ENCODE assay signal across 16 cellular contexts in the genomic region with DNA sequence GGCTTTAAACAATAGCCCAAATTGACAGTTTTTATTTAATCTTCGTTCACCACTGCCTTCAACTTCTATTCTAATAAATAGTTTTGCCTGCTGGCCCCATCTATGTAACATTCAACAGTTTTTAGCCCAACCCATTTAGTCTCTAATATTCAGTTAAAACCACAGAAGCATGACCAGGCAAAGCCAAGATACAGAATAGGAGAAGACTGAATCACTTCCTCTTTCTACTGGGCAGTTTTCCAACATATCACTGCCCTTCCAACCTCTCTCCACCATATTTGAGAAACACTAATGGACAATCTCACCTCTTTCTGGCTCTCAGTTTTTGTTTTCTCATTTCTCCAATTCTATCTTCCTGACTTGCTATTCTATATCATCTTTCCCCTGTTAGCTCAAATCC.
DNase-seq lines count a peak whose midpoint lies in the region; ATAC-seq, FAIRE-seq and TF ChIP-seq lines count a peak whose summit lies in the region.
"Had no signal": no experiment of that assay in that cellular context is flagged by ENCODE, and none has a peak within 500 bp of the region (broad histone marks: within the 10 kb centered on the region; RNA-seq: fewer than 3 reads in every experiment).

No MANE protein-coding gene starts in this region.

- H3K27me3 Mint-ChIP-seq in CD8-positive, alpha-beta memory T cell: no peaks in the 10 kb centered on the region
- H3K27me3 Mint-ChIP-seq: activated CD4-positive, alpha-beta memory T cell treated with anti-CD3 and anti-CD28 coated beads for 36 hours had no signal

- ATAC-seq in GM21360 (IDR thresholded peaks at IDR 0.05; ENCODE audit: unreplicated experiment): no peak
- ATAC-seq: gastroesophageal sphincter; stimulated activated effector memory CD8-positive, alpha-beta T cell treated with anti-CD3 and anti-CD28 coated beads, Interleukin-12 subunit alpha, Interleukin-12 subunit beta, amount 100 ng/mL, for 72 hours had no signal

- CTCF ChIA-PET in CD8-positive, alpha-beta memory T cell (lab: Charles Lee): no interaction called here

- no peaks in the 10 kb centered on the region for H3K27me3 ChIP-seq in bronchial epithelial cell (ENCODE audit: control insufficient read depth, insufficient read depth, low read length)
- H3K27me3 ChIP-seq in CD8-positive, alpha-beta memory T cell (ENCODE audit: insufficient read depth, low read length, poor library complexity, severe bottlenecking): no peaks in the 10 kb centered on the region
- H3K27me3 ChIP-seq: gastroesophageal sphincter, spleen had no signal

- H3K9me3 Mint-ChIP-seq in CD8-positive, alpha-beta memory T cell: peaks cover 5 to 11% (median 11%) of the 10 kb centered on the region in 5 donors

- H3K4me1 ChIP-seq in CD8-positive, alpha-beta memory T cell (ENCODE audit: insufficient read depth, low read length): no peaks in the 10 kb centered on the region
- H3K4me1 ChIP-seq: gastroesophageal sphincter, spleen had no signal

- FAIRE-seq in GM12891 (lab: Jason Lieb, UNC): no peak
- FAIRE-seq in bronchial epithelial cell (lab: Jason Lieb, UNC): no peak

- TF ChIP-seq POLR2A in GM12891 (IDR thresholded peaks at IDR 0.05; ENCODE audit: low read depth, low read length): no peak

- no peak for TF ChIP-seq CTCF in bronchial epithelial cell (IDR thresholded peaks at IDR 0.05; ENCODE audit: insufficient read depth, low read length, severe bottlenecking)

- no peaks in the 10 kb centered on the region for H3K4me1 Mint-ChIP-seq in CD8-positive, alpha-beta memory T cell
- H3K4me1 Mint-ChIP-seq: stimulated activated effector memory CD8-positive, alpha-beta T cell treated with anti-CD3 and anti-CD28 coated beads, Interleukin-12 subunit alpha, Interleukin-12 subunit beta, amount 100 ng/mL, for 72 hours had no signal

- POLR2A ChIA-PET in CD8-positive, alpha-beta memory T cell (lab: Charles Lee): no interaction called here

- no peak for DNase-seq in GM12891 (ENCODE audit: insufficient read length, low spot score)
- DNase-seq in NOMO-1 treated with DMSO at 0.1 percent for 48 hours (lab: John Stamatoyannopoulos, UW; ENCODE audit: unreplicated experiment): peak; percentile 95
- DNase-seq in bronchial epithelial cell (ENCODE audit: low read depth): peak; percentile 93
- DNase-seq in pulmonary artery endothelial cell (ENCODE audit: low read depth, low spot score): peak; percentile 49
- DNase-seq in T-helper 1 cell: no peak
- no peak for DNase-seq in cerebellum (ENCODE audit: low spot score)
- no peak for DNase-seq in CD8-positive, alpha-beta memory T cell
- DNase-seq: activated CD4-positive, alpha-beta memory T cell treated with anti-CD3 and anti-CD28 coated beads for 36 hours; amygdala; DND-41; GOT3; mesendoderm; spleen had no signal

- H3K4me3 Mint-ChIP-seq in CD8-positive, alpha-beta memory T cell: no peak overlapping the region
- H3K4me3 Mint-ChIP-seq: activated CD4-positive, alpha-beta memory T cell treated with anti-CD3 and anti-CD28 coated beads for 36 hours; stimulated activated effector memory CD8-positive, alpha-beta T cell treated with anti-CD3 and anti-CD28 coated beads, Interleukin-12 subunit alpha, Interleukin-12 subunit beta, amount 100 ng/mL, for 72 hours had no signal

- H3K4me3 ChIP-seq in bronchial epithelial cell (ENCODE audit: low read depth, low read length): no peak overlapping the region
- no peak overlapping the region for H3K4me3 ChIP-seq in CD8-positive, alpha-beta memory T cell (ENCODE audit: low read length)
- H3K4me3 ChIP-seq: gastroesophageal sphincter, spleen had no signal

- no peak overlapping the region for H3K27ac ChIP-seq in CD8-positive, alpha-beta memory T cell (ENCODE audit: low read depth, low read length)
- H3K27ac ChIP-seq: gastroesophageal sphincter, spleen had no signal

- no peaks in the 10 kb centered on the region for H3K36me3 Mint-ChIP-seq in CD8-positive, alpha-beta memory T cell
- H3K36me3 Mint-ChIP-seq: activated CD4-positive, alpha-beta memory T cell treated with anti-CD3 and anti-CD28 coated beads for 36 hours; stimulated activated effector memory CD8-positive, alpha-beta T cell treated with anti-CD3 and anti-CD28 coated beads, Interleukin-12 subunit alpha, Interleukin-12 subunit beta, amount 100 ng/mL, for 72 hours had no signal

- H3K36me3 ChIP-seq in bronchial epithelial cell (ENCODE audit: control insufficient read depth, insufficient read depth, low read length): no peaks in the 10 kb centered on the region
- no peaks in the 10 kb centered on the region for H3K36me3 ChIP-seq in CD8-positive, alpha-beta memory T cell (ENCODE audit: insufficient read depth, low read length)
- H3K36me3 ChIP-seq: gastroesophageal sphincter, spleen had no signal

- no peaks in the 10 kb centered on the region for H3K9me3 ChIP-seq in CD8-positive, alpha-beta memory T cell (ENCODE audit: low read length)
- H3K9me3 ChIP-seq: gastroesophageal sphincter had no signal

- H3K27ac Mint-ChIP-seq in CD8-positive, alpha-beta memory T cell: no peak overlapping the region
- H3K27ac Mint-ChIP-seq: activated CD4-positive, alpha-beta memory T cell treated with anti-CD3 and anti-CD28 coated beads for 36 hours; stimulated activated effector memory CD8-positive, alpha-beta T cell treated with anti-CD3 and anti-CD28 coated beads, Interleukin-12 subunit alpha, Interleukin-12 subunit beta, amount 100 ng/mL, for 72 hours had no signal

TF ChIP-seq in GM12891, 5 proteins besides CTCF, POLR2A, EP300 and RAD21:
- no peak for TF ChIP-seq PAX5 (IDR thresholded peaks at IDR 0.05; ENCODE audit: insufficient read depth, low read length, severe bottlenecking)
- peak; percentile 48 for TF ChIP-seq SPI1 (IDR thresholded peaks at IDR 0.05; ENCODE audit: low read depth, low read length)
- no peak for TF ChIP-seq TAF1 (IDR thresholded peaks at IDR 0.05; ENCODE audit: low read depth, low read length)
- no peak for TF ChIP-seq POLR2AphosphoS5 (IDR thresholded peaks at IDR 0.05; ENCODE audit: low read depth, low read length)
- TF ChIP-seq POU2F2 (IDR thresholded peaks at IDR 0.05; ENCODE audit: low read depth, low read length): no peak
TF ChIP-seq in GM12891: peak in this region for 1.

Comparison
In these comparisons a context has a peak if more than half of its experiments do, and no peak if none do; other contexts are left out.
1. DNase-seq: peak in NOMO-1 treated with DMSO at 0.1 percent for 48 hours (single experiment), bronchial epithelial cell (single experiment) and pulmonary artery endothelial cell (single experiment); none in GM12891 (single experiment), T-helper 1 cell (0 of 5), cerebellum (single experiment) and CD8-positive, alpha-beta memory T cell (0 of 5).